In the genomic region with DNA sequence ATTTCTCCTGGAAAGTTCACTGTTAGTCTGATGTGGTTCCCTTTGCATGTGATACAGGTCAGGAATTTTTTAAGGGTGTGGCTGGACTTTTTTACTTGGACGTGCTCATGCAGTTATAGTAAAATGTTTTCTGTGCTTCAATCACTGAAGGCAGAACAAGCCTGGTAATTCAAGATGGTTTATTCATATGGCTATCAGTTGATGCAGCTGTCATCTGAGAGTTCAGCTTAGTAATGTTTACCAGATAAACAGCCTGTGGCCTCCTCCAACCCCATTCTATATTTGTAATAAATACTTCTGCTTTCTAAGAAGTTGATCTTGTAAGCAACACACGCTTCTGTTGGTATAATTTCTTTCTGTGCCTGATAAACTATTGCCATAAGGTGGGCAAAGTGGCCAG, we compare ENCODE assay signal across 24 cellular contexts.
"Had no signal": no experiment of that assay in that cellular context is flagged by ENCODE, and none has a peak within 500 bp of the region (broad histone marks: within the 10 kb centered on the region; RNA-seq: fewer than 3 reads in every experiment).

No MANE protein-coding gene starts in this region.

- H3K9ac ChIP-seq: neural progenitor cell had no signal

- H3K27me3 ChIP-seq: esophagus squamous epithelium, heart right ventricle, neural progenitor cell, sigmoid colon, tibial nerve, upper lobe of left lung had no signal

- H3K9me3 ChIP-seq: esophagus squamous epithelium, prostate gland, sigmoid colon, thoracic aorta, tibial nerve, upper lobe of left lung had no signal

- DNase-seq: cortex of kidney; effector memory CD8-positive, alpha-beta T cell; erythroblast; esophagus squamous epithelium; foreskin melanocyte; glutamatergic neuron; heart right ventricle; hypothalamus; mesenchymal stem cell; mucosa of descending colon; naive thymus-derived CD4-positive, alpha-beta T cell; right cardiac atrium; sigmoid colon; stimulated activated CD4-positive, alpha-beta T cell treated with anti-CD3 and anti-CD28 coated beads, Interleukin-15, amount 100 ng/mL, for 24 hours; stimulated activated CD4-positive, alpha-beta T cell treated with anti-CD3 and anti-CD28 coated beads, Interleukin-2, amount 100 ng/mL, for 48 hours; stimulated activated naive B cell treated with anti-CD40 and anti-IgM and Interleukin-4, amounts not matched to agents 10 μg/mL and 1 μg/mL and 100 μg/mL, for 72 hours; upper lobe of left lung had no signal

- ATAC-seq: effector memory CD8-positive, alpha-beta T cell; heart right ventricle; left lobe of liver; mucosa of descending colon; naive thymus-derived CD4-positive, alpha-beta T cell; right cardiac atrium; stimulated activated naive B cell treated with anti-CD40 and anti-IgM and Interleukin-4, amounts not matched to agents 10 μg/mL and 1 μg/mL and 100 μg/mL, for 72 hours had no signal

- H2AFZ ChIP-seq: neural progenitor cell had no signal

- H3K4me1 ChIP-seq: esophagus squamous epithelium, heart right ventricle, neural progenitor cell, prostate gland, sigmoid colon, tibial nerve, upper lobe of left lung had no signal

- H3K4me3 ChIP-seq: esophagus squamous epithelium, heart right ventricle, lung, mucosa of descending colon, neural progenitor cell, prostate gland, sigmoid colon, skin epidermis, thoracic aorta, tibial nerve, upper lobe of left lung had no signal

- H3K4me2 ChIP-seq: neural progenitor cell had no signal

- H3K27ac ChIP-seq: esophagus squamous epithelium, heart right ventricle, neural progenitor cell, prostate gland, sigmoid colon, skin epidermis, thoracic aorta, tibial nerve, upper lobe of left lung had no signal

- H3K36me3 ChIP-seq: esophagus squamous epithelium, heart right ventricle, neural progenitor cell, prostate gland, sigmoid colon, thoracic aorta, tibial nerve, upper lobe of left lung had no signal
